ENCODE assay signal across 7 cellular contexts in genomic region chr17:32659419-32659842, GRCh38.
DNase-seq lines count a peak whose midpoint lies in the region; ATAC-seq, FAIRE-seq and TF ChIP-seq lines count a peak whose summit lies in the region.

No MANE protein-coding gene starts in this region.

- FAIRE-seq in kidney (lab: Jason Lieb, UNC), result no peak

- no peak overlapping the region for H3K27ac ChIP-seq in kidney (ENCODE audit: low read depth in 2 of 2, low read length in 2 of 2)

- DNase-seq in GM13976 (ENCODE audit: low spot score), result peak; percentile 80
- peak; percentile 32 for DNase-seq in NCI-H2029 (lab: John Stamatoyannopoulos, UW)
- peak; percentile 73 to 79 for DNase-seq in cardiac fibroblast (ENCODE audit: low read depth in 2 of 2)
- DNase-seq in kidney, result no peak
- peak; percentile 64 for DNase-seq in stimulated activated CD4-positive, alpha-beta T cell treated with anti-CD3 and anti-CD28 coated beads, Interleukin-1b, Interleukin-23, amount 100 ng/mL, for 48 hours

- TF ChIP-seq CTCF in GM13976 (IDR thresholded peaks at IDR 0.05; ENCODE audit: borderline replicate concordance, control extremely low read depth, extremely low read depth, insufficient read depth, missing control alignments) (peak; percentile 85), WI38 (IDR thresholded peaks at IDR 0.05; ENCODE audit: low read depth, low read length) (peak; percentile 99), cardiac fibroblast (IDR thresholded peaks at IDR 0.05; ENCODE audit: low read depth, low read length) (peak; percentile 90), kidney (IDR thresholded peaks at IDR 0.05; ENCODE audit: borderline replicate concordance, extremely low read depth, insufficient read depth) (peak; percentile 95)

- no peaks in the 10 kb centered on the region for H3K36me3 ChIP-seq in kidney (ENCODE audit: control insufficient read depth in 1 of 2, insufficient read depth in 2 of 2, low read length in 2 of 2)

- no peak for ATAC-seq in GM18517 (IDR thresholded peaks at IDR 0.05; ENCODE audit: unreplicated experiment)

- intact Hi-C loops in kidney (cut with DNase I), result no loop called here

- no peaks in the 10 kb centered on the region for H3K9me3 ChIP-seq in kidney (ENCODE audit: control insufficient read depth in 1 of 2, low read length in 2 of 2)

- no peaks in the 10 kb centered on the region for H3K4me1 ChIP-seq in kidney (ENCODE audit: control insufficient read depth in 1 of 2, insufficient read depth in 1 of 2, low read depth in 1 of 2, low read length in 2 of 2)

- in situ Hi-C loops in GM13976 (cut with MboI; ENCODE audit: low sequenced_read_pairs, unreplicated experiment), result loop anchor here (10.0 kb wide), 1 partner anchor 255 kb away; no protein-coding TSS in a partner anchor

- no peak overlapping the region for H3K9ac ChIP-seq in kidney (ENCODE audit: low read length in 2 of 2)

- H3K4me3 ChIP-seq in WI38 (ENCODE audit: low read depth, low read length) (no peak overlapping the region), cardiac fibroblast (replicated peaks in 1 of 2; ENCODE audit: low read depth in 2 of 2, low read length in 2 of 2) (no peak overlapping the region), kidney (ENCODE audit: low read length in 2 of 2) (no peak overlapping the region)
